Comparison of ENCODE assay signal across 8 cellular contexts in genomic region chr20:2839732-2840137, GRCh38. TPM values are rescaled to one million over a fixed set of nuclear protein-coding genes. Genes with fewer than 3 reads are reported as not detected.
DNase-seq lines count a peak whose midpoint lies in the region; ATAC-seq and TF ChIP-seq lines count a peak whose summit lies in the region.

No MANE protein-coding gene starts in this region.

- no peak for ATAC-seq in body of pancreas

- no peak overlapping the region for H3K27ac ChIP-seq in mesendoderm (ENCODE audit: low read depth, low read length)
- peak overlapping the region in 2 of 4 donors; percentile 89 to 93 for H3K27ac ChIP-seq in body of pancreas

- peak overlapping the region; percentile 81 for H3K27ac Mint-ChIP-seq in activated naive CD4-positive, alpha-beta T cell treated with anti-CD3 and anti-CD28 coated beads, Interleukin-2, amount 10 ng/mL, durations not matched to agents 7 days and 5 days
- H3K27ac Mint-ChIP-seq in brain (peak overlapping the region; percentile 67 to 93 (median 71)), type B pancreatic cell (peak overlapping the region; percentile 78)

- no peak overlapping the region for H2BK120ac ChIP-seq in mesendoderm (ENCODE audit: low read depth, low read length)

- no peak for DNase-seq in activated naive CD4-positive, alpha-beta T cell treated with anti-CD3 and anti-CD28 coated beads, Interleukin-2, amount 10 ng/mL, durations not matched to agents 7 days and 5 days
- DNase-seq in activated naive CD4-positive, alpha-beta T cell treated with anti-CD3 and anti-CD28 coated beads, Interleukin-2, amount 50 U/mL, for 16 hours = no peak
- DNase-seq in mesendoderm = no peak
- no peak for DNase-seq in type B pancreatic cell (ENCODE audit: extremely low spot score, unreplicated experiment)
- DNase-seq in NCI-H146 treated with DMSO at 0.1 percent for 48 hours (lab: John Stamatoyannopoulos, UW; ENCODE audit: unreplicated experiment) = no peak
- DNase-seq in cortex of kidney (lab: John Stamatoyannopoulos, UW) = no peak
- DNase-seq in body of pancreas = no peak

- H4K5ac ChIP-seq in mesendoderm (ENCODE audit: low read length) = no peak overlapping the region

- no peak overlapping the region for H3K18ac ChIP-seq in mesendoderm (ENCODE audit: low read length)

- intact Hi-C loops in body of pancreas (cut with DNase I) = loop anchor here (10.0 kb wide), 1 partner anchor 365 kb away; the partner anchor contains the start of gene SNRPB

- no peaks in the 10 kb centered on the region for H3K27me3 Mint-ChIP-seq in activated naive CD4-positive, alpha-beta T cell treated with anti-CD3 and anti-CD28 coated beads, Interleukin-2, amount 10 ng/mL, durations not matched to agents 7 days and 5 days
- no peaks in the 10 kb centered on the region for H3K27me3 Mint-ChIP-seq in brain
- H3K27me3 Mint-ChIP-seq in type B pancreatic cell = no peaks in the 10 kb centered on the region

- CTCF ChIA-PET in activated naive CD4-positive, alpha-beta T cell treated with anti-CD3 and anti-CD28 coated beads, Interleukin-2, amount 10 ng/mL, durations not matched to agents 7 days and 5 days (lab: Charles Lee) = interaction anchor here (0.8 to 1.6 kb wide), 2 partner anchors 96 to 152 kb away, joined by 3 to 7 read pairs; no protein-coding TSS in a partner anchor

- no peaks in the 10 kb centered on the region for H3K36me3 ChIP-seq in mesendoderm (ENCODE audit: control insufficient read depth, insufficient read depth, low read length)
- no peaks in the 10 kb centered on the region for H3K36me3 ChIP-seq in body of pancreas (replicated peaks in 1 of 2; ENCODE audit: insufficient read depth in 1 of 2, low read depth in 2 of 2)

- H2BK5ac ChIP-seq in mesendoderm (ENCODE audit: low read length) = no peak overlapping the region

- no peak overlapping the region for H3K9ac ChIP-seq in mesendoderm (ENCODE audit: low read length)

- no peak for TF ChIP-seq POLR2A in body of pancreas (IDR thresholded peaks at IDR 0.05)

- H3K23ac ChIP-seq in mesendoderm (ENCODE audit: low read length) = no peak overlapping the region

- WGBS in mesendoderm (ENCODE audit: extremely low coverage, insufficient coverage, low lambda C conversion rate) = no CpG with 5 or more reads among the region's 21 CpGs
- WGBS in body of pancreas, 2 donors = 78 to 88% methylated on average over 16 to 17 of the region's 21 CpGs

- no peaks in the 10 kb centered on the region for H3K79me1 ChIP-seq in mesendoderm (ENCODE audit: low read length)

- peaks cover 15% of the 10 kb centered on the region for H3K36me3 Mint-ChIP-seq in activated naive CD4-positive, alpha-beta T cell treated with anti-CD3 and anti-CD28 coated beads, Interleukin-2, amount 10 ng/mL, durations not matched to agents 7 days and 5 days
- H3K36me3 Mint-ChIP-seq in brain (peaks cover 39% of the 10 kb centered on the region), type B pancreatic cell (peaks cover 15% of the 10 kb centered on the region)

- H3K4me1 Mint-ChIP-seq in activated naive CD4-positive, alpha-beta T cell treated with anti-CD3 and anti-CD28 coated beads, Interleukin-2, amount 10 ng/mL, durations not matched to agents 7 days and 5 days = peaks cover 20% of the 10 kb centered on the region
- H3K4me1 Mint-ChIP-seq in brain (peaks cover 36% of the 10 kb centered on the region), type B pancreatic cell (ENCODE audit: unreplicated experiment) (peaks cover 11% of the 10 kb centered on the region)

- no peak overlapping the region for H4K8ac ChIP-seq in mesendoderm (ENCODE audit: low read depth, low read length)

- no peak overlapping the region for H3K4me2 ChIP-seq in mesendoderm (ENCODE audit: low read length)

- peak overlapping the region; percentile 65 for H3K4me3 Mint-ChIP-seq in activated naive CD4-positive, alpha-beta T cell treated with anti-CD3 and anti-CD28 coated beads, Interleukin-2, amount 10 ng/mL, durations not matched to agents 7 days and 5 days
- H3K4me3 Mint-ChIP-seq in brain (peak overlapping the region; percentile 80 to 96 (median 90)), type B pancreatic cell (peak overlapping the region; percentile 91)

- H3K56ac ChIP-seq in mesendoderm (ENCODE audit: low read length) = no peak overlapping the region

- TF ChIP-seq CTCF in brain (conservative IDR thresholded peaks at IDR 0.05) (no peak), type B pancreatic cell (conservative IDR thresholded peaks at IDR 0.05) (no peak), body of pancreas (IDR thresholded peaks at IDR 0.05) (no peak)

- H3K4ac ChIP-seq in mesendoderm (ENCODE audit: low read depth, low read length) = peak overlapping the region; percentile 64

- no peaks in the 10 kb centered on the region for H3K9me3 ChIP-seq in body of pancreas

- H3K4me1 ChIP-seq in mesendoderm (ENCODE audit: control insufficient read depth, low read depth, low read length) (no peaks in the 10 kb centered on the region), body of pancreas (peaks cover 21% of the 10 kb centered on the region)

- H2BK15ac ChIP-seq in mesendoderm (replicated peaks; ENCODE audit: low read depth) = no peak overlapping the region

- H3K9me3 Mint-ChIP-seq in activated naive CD4-positive, alpha-beta T cell treated with anti-CD3 and anti-CD28 coated beads, Interleukin-2, amount 10 ng/mL, durations not matched to agents 7 days and 5 days = no peaks in the 10 kb centered on the region
- peaks cover 0 to 4% (median 0%) of the 10 kb centered on the region in 5 experiments for H3K9me3 Mint-ChIP-seq in brain
- H3K9me3 Mint-ChIP-seq in type B pancreatic cell = no peaks in the 10 kb centered on the region

- H3K4me3 ChIP-seq in mesendoderm (ENCODE audit: low read length) = no peak overlapping the region
- peak overlapping the region in 1 of 2 donors; percentile 97 for H3K4me3 ChIP-seq in body of pancreas

- H3K27me3 ChIP-seq in mesendoderm (ENCODE audit: insufficient read depth, low read length, poor library complexity) (no peaks in the 10 kb centered on the region), body of pancreas (no peaks in the 10 kb centered on the region)

- H3K79me2 ChIP-seq in mesendoderm (ENCODE audit: control insufficient read depth, insufficient read depth, low read length) = no peaks in the 10 kb centered on the region

- no peak overlapping the region for H2AK5ac ChIP-seq in mesendoderm (ENCODE audit: low read length)

RNA-seq across cellular contexts. Expression of gene PCED1A, which starts 0.7 kb away (rescaled TPM):
- polyA plus RNA-seq in brain (ENCODE audit: insufficient read depth, low read depth, low replicate concordance) = 34.9 TPM
- polyA plus RNA-seq in mesendoderm (2013, experiment 1 of 2) = 9.3 TPM
- polyA plus RNA-seq in mesendoderm (2013, experiment 2 of 2) = 9.0 TPM
- total RNA-seq in type B pancreatic cell (ENCODE audit: low replicate concordance) = 47.5 and 79.6 TPM in 2 replicates
- 10 to 100 TPM; 26.5 to 48.1 TPM for total RNA-seq in body of pancreas

RNA-seq across cellular contexts. Expression of gene VPS16, which starts 0.8 kb away (rescaled TPM):
- 38.4 TPM for polyA plus RNA-seq in brain (ENCODE audit: insufficient read depth, low read depth, low replicate concordance)
- 8.3 TPM for polyA plus RNA-seq in mesendoderm (2013, experiment 1 of 2)
- 7.6 TPM for polyA plus RNA-seq in mesendoderm (2013, experiment 2 of 2)
- total RNA-seq in type B pancreatic cell (ENCODE audit: low replicate concordance) (31.8 and 49.9 TPM in 2 replicates), body of pancreas (10 to 100 TPM; 21.3 to 25.4 TPM)

RNA-seq across cellular contexts. Expression of gene TMEM239, which starts 23.6 kb away (rescaled TPM):
- polyA plus RNA-seq in brain (ENCODE audit: insufficient read depth, low read depth, low replicate concordance) = not detected
- not detected for polyA plus RNA-seq in mesendoderm (2013, experiment 1 of 2)
- polyA plus RNA-seq in mesendoderm (2013, experiment 2 of 2) = not detected
- total RNA-seq in type B pancreatic cell (ENCODE audit: low replicate concordance) (not detected in 2 replicates), body of pancreas (not detected)

RNA-seq across cellular contexts. Expression of gene C20orf141, which starts 24.9 kb away (rescaled TPM):
- polyA plus RNA-seq in brain (ENCODE audit: insufficient read depth, low read depth, low replicate concordance) = not detected
- polyA plus RNA-seq in mesendoderm (2013, experiment 1 of 2) = not detected
- not detected for polyA plus RNA-seq in mesendoderm (2013, experiment 2 of 2)
- not detected in 2 replicates for total RNA-seq in type B pancreatic cell (ENCODE audit: low replicate concordance)
- total RNA-seq in body of pancreas = not detected

RNA-seq across cellular contexts. Expression of gene PTPRA, which starts 33.5 kb away (rescaled TPM):
- polyA plus RNA-seq in brain (ENCODE audit: insufficient read depth, low read depth, low replicate concordance) = 101 TPM
- polyA plus RNA-seq in mesendoderm (2013, experiment 1 of 2) = 55.5 TPM
- 58.4 TPM for polyA plus RNA-seq in mesendoderm (2013, experiment 2 of 2)
- total RNA-seq in type B pancreatic cell (ENCODE audit: low replicate concordance) = 50.5 and 73.8 TPM in 2 replicates
- total RNA-seq in body of pancreas = 10 to 100 TPM; 22.3 to 24.1 TPM
